8 cellular contexts compared by ENCODE assay signal in the genomic region with DNA sequence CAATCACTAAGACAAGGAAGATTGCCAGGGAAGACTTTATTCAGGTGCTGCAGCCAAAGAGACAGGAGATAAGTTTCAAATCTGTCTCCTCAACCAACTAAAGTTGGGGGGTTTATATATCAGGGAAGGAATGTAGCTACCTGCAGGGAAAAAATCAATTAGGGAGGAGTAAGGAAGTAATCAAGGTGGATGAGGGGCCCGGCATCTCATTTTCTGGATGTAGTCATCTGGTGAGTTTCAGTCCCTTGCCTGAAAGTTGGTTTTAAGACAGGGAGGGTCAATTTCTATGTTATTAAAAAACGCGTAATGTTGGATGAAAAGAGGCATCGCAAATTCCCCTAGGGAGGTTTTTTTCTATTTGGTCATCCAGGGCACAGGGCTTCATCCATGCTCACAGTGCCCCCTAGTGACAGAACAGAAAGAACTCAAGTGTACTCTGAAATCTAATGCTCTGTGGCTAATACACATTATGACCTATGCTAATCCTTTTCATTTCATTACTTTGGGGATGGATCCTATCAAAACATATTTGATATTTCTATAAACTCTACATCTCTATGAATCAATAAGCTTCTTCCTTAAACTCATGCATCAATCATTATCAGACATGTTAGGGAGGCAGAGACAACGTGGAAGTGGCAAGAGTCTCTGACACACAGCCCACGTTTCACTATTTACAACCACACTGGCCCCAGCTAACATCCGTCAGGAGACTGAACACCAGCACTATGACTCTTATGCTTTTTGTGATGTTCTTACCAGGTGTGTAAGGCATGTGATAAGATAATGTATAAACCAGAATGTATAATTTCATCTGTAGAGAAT.
A peak's percentile ranks its signal among the peaks of the same experiment; 100 is the strongest.
DNase-seq lines count a peak whose midpoint lies in the region; ATAC-seq, FAIRE-seq and TF ChIP-seq lines count a peak whose summit lies in the region.

No MANE protein-coding gene starts in this region.

- no peak overlapping the region for H2AFZ ChIP-seq in Karpas-422 (ENCODE audit: low read length)

- H3K4me2 ChIP-seq in Karpas-422 (ENCODE audit: low read depth, low read length, poor library complexity, severe bottlenecking): no peak overlapping the region

- H3K36me3 ChIP-seq in Karpas-422 (ENCODE audit: insufficient read depth, low read length) (no peaks in the 10 kb centered on the region), pancreas (no peaks in the 10 kb centered on the region)

- H3K4me3 ChIP-seq in Karpas-422 (ENCODE audit: low read length) (no peak overlapping the region), pancreas (no peak overlapping the region)

- ATAC-seq in esophagus mucosa (peak; percentile 52), pancreas (peak; percentile 60 to 90 (median 79)), T-cell (replicated peaks in 1 of 4) (no peak)

- no peak overlapping the region for H3K27ac Mint-ChIP-seq in T-cell

- no peaks in the 10 kb centered on the region for H3K27me3 ChIP-seq in Karpas-422 (ENCODE audit: low read length)
- H3K27me3 ChIP-seq in pancreas: no peaks in the 10 kb centered on the region

- no peaks in the 10 kb centered on the region for H3K36me3 Mint-ChIP-seq in T-cell

- WGBS in pancreas, 2 donors: 15 to 16% methylated on average over 7 of the region's 7 CpGs

- peak; percentile 64 for TF ChIP-seq CTCF in GM10266 (IDR thresholded peaks at IDR 0.05; ENCODE audit: control insufficient read depth, insufficient read depth, low read depth, missing control alignments)
- peak in 3 of 4 donors; percentile 18 to 50 (median 40) for TF ChIP-seq CTCF in pancreas (IDR thresholded peaks at IDR 0.05)

- FAIRE-seq in pancreas (lab: Jason Lieb, UNC): no peak

- POLR2A ChIA-PET in T-cell (lab: Charles Lee): no interaction called here

- H3K4me1 ChIP-seq in Karpas-422 (ENCODE audit: low read length) (no peaks in the 10 kb centered on the region), pancreas (no peaks in the 10 kb centered on the region)

- no peaks in the 10 kb centered on the region for H3K9me3 ChIP-seq in Karpas-422 (ENCODE audit: low read length)
- no peaks in the 10 kb centered on the region for H3K9me3 ChIP-seq in pancreas

- DNase-seq in AG08396 (ENCODE audit: low spot score) (peak; percentile 28), GM10266 (ENCODE audit: extremely low spot score) (peak; percentile 42), HCEC 1CT (peak; percentile 6), Karpas-422 (peak; percentile 75), RPMI7951 (ENCODE audit: low read depth) (peak; percentile 48), pancreas (peak in 1 of 6 donors; percentile 25), T-cell (no peak)

- no peak overlapping the region for H3K4me3 Mint-ChIP-seq in T-cell

- no peaks in the 10 kb centered on the region for H3K9me2 ChIP-seq in Karpas-422 (replicated peaks; ENCODE audit: insufficient read depth, low read length)

- no peaks in the 10 kb centered on the region for H3K79me2 ChIP-seq in Karpas-422 (ENCODE audit: low read length)

- H3K9ac ChIP-seq in Karpas-422 (ENCODE audit: low read length): no peak overlapping the region

- H3K27ac ChIP-seq in Karpas-422 (ENCODE audit: low read length) (no peak overlapping the region), pancreas (no peak overlapping the region)

- intact Hi-C loops in pancreas (cut with DNase I): no loop called here

- no peaks in the 10 kb centered on the region for H3K9me3 Mint-ChIP-seq in T-cell

- CTCF ChIA-PET in T-cell (lab: Charles Lee): interaction anchor here (1.4 to 3.2 kb wide), 3 partner anchors 11 to 13 kb away, joined by 6 to 16 read pairs (median 7); no protein-coding TSS in a partner anchor

- no peaks in the 10 kb centered on the region for H4K20me1 ChIP-seq in Karpas-422 (ENCODE audit: insufficient read depth, low read depth, low read length)

- H3K27me3 Mint-ChIP-seq in T-cell: no peaks in the 10 kb centered on the region

- no peaks in the 10 kb centered on the region for H3K4me1 Mint-ChIP-seq in T-cell

Comparison
In these comparisons a context has a peak if more than half of its experiments do, and no peak if none do; other contexts are left out.
1. DNase-seq: peak in AG08396 (single experiment), GM10266 (single experiment), HCEC 1CT (single experiment), Karpas-422 (single experiment) and RPMI7951 (single experiment); none in T-cell (0 of 34).
2. ATAC-seq: peak in esophagus mucosa (single experiment) and pancreas (4 of 4); none in T-cell (0 of 4).